ENCODE assay signal across 11 cellular contexts in genomic region chr5:88142801-88143692, GRCh38.
A peak's percentile ranks its signal among the peaks of the same experiment; 100 is the strongest.
DNase-seq lines count a peak whose midpoint lies in the region; ATAC-seq, FAIRE-seq and TF ChIP-seq lines count a peak whose summit lies in the region.
"Had no signal": no experiment of that assay in that cellular context is flagged by ENCODE, and none has a peak within 500 bp of the region (broad histone marks: within the 10 kb centered on the region; RNA-seq: fewer than 3 reads in every experiment).

No MANE protein-coding gene starts in this region.

- no peak overlapping the region for H4K8ac ChIP-seq in H9 (replicated peaks; ENCODE audit: insufficient read length, low read depth, low read length)

- TF ChIP-seq EP300 in stomach (IDR thresholded peaks at IDR 0.05) = no peak

- intact Hi-C loops in stomach (cut with DNase I; ENCODE audit: low total_unique reads) = no loop called here

- H3K4me3 ChIP-seq in astrocyte of the spinal cord (ENCODE audit: low read depth, low read length) (peak overlapping the region; percentile 53), keratinocyte (ENCODE audit: control insufficient read depth in 2 of 3, extremely low read depth in 1 of 3, insufficient read depth in 2 of 3, low read depth in 1 of 3, low read length in 3 of 3) (peak overlapping the region in 2 of 3 experiments; percentile 2 to 30), stomach (peak overlapping the region; percentile 46 to 52 (median 48))

- H3K27ac Mint-ChIP-seq in H9 = no peak overlapping the region
- H3K27ac Mint-ChIP-seq in activated T-helper 17 cell treated with anti-CD3 and anti-CD28 coated beads, Interleukin-2, amount 50 U/mL, for 72 hours = no peak overlapping the region
- H3K27ac Mint-ChIP-seq: activated naive CD4-positive, alpha-beta T cell treated with anti-CD3 and anti-CD28 coated beads for 36 hours had no signal

- no peak for ATAC-seq in activated T-helper 17 cell treated with anti-CD3 and anti-CD28 coated beads, Interleukin-2, amount 50 U/mL, for 72 hours (replicated peaks)
- ATAC-seq in HG03097 (IDR thresholded peaks at IDR 0.05; ENCODE audit: low FRiP score, unreplicated experiment) = no peak
- ATAC-seq: left colon had no signal

- no peak overlapping the region for H3K4ac ChIP-seq in H9 (ENCODE audit: low read depth, low read length)

- H3K23ac ChIP-seq in H9 (ENCODE audit: insufficient read length, low read depth, low read length) = no peak overlapping the region

- no peak overlapping the region for H2BK12ac ChIP-seq in H9 (ENCODE audit: insufficient read length, low read depth, low read length)

- TF ChIP-seq POLR2A in stomach (IDR thresholded peaks at IDR 0.05) = no peak

- H3K9me3 ChIP-seq in H9 (ENCODE audit: control insufficient read depth, low read depth, low read length) (no peaks in the 10 kb centered on the region), keratinocyte (ENCODE audit: control insufficient read depth, low read depth, low read length) (no peaks in the 10 kb centered on the region), stomach (peaks cover 0 to 4% (median 0%) of the 10 kb centered on the region in 4 donors)

- H3K27me3 ChIP-seq in H9 (ENCODE audit: insufficient read depth, low read length) = peaks cover 50% of the 10 kb centered on the region
- peaks cover 57% of the 10 kb centered on the region for H3K27me3 ChIP-seq in keratinocyte (ENCODE audit: control insufficient read depth, extremely low read depth, insufficient read depth, low read length)
- peaks cover 0 to 83% (median 38%) of the 10 kb centered on the region in 3 donors for H3K27me3 ChIP-seq in stomach

- peaks cover 4% of the 10 kb centered on the region; the same call in 1 of the 2 replicates for H3K4me1 ChIP-seq in H9 (ENCODE audit: insufficient read depth, low read length)
- H3K4me1 ChIP-seq in keratinocyte (ENCODE audit: control insufficient read depth, extremely low read depth, insufficient read depth, low read length) = peaks cover 18% of the 10 kb centered on the region
- H3K4me1 ChIP-seq in stomach = peaks cover 33 to 62% (median 49%) of the 10 kb centered on the region in 4 donors

- H2BK5ac ChIP-seq in H9 (ENCODE audit: insufficient read length, low read length) = no peak overlapping the region

- peak overlapping the region in 1 of 2 experiments; percentile 69; a peak in 3 of 5 replicates for H3K4me3 Mint-ChIP-seq in H9
- H3K4me3 Mint-ChIP-seq in activated T-helper 17 cell treated with anti-CD3 and anti-CD28 coated beads, Interleukin-2, amount 50 U/mL, for 72 hours = no peak overlapping the region

- WGBS in H9 (ENCODE audit: extremely low coverage, insufficient read length, low lambda C conversion rate) = no CpG with 5 or more reads among the region's 20 CpGs
- WGBS in stomach, 5 donors = 6 to 9% (median 7%) methylated on average over 20 of the region's 20 CpGs

- H3K79me2 ChIP-seq in H9 (ENCODE audit: insufficient read depth, low read length) = no peaks in the 10 kb centered on the region
- no peaks in the 10 kb centered on the region for H3K79me2 ChIP-seq in keratinocyte (ENCODE audit: control insufficient read depth, insufficient read depth, low read length)

- no peak overlapping the region for H3K18ac ChIP-seq in H9 (ENCODE audit: insufficient read length, low read depth, low read length)

- H3K23me2 ChIP-seq in H9 (ENCODE audit: insufficient read length, low read depth, low read length, poor library complexity, severe bottlenecking) = peaks cover 23% of the 10 kb centered on the region

- H3K9me3 Mint-ChIP-seq in H9 = no peaks in the 10 kb centered on the region; a peak in 2 of 5 replicates
- H3K9me3 Mint-ChIP-seq in activated T-helper 17 cell treated with anti-CD3 and anti-CD28 coated beads, Interleukin-2, amount 50 U/mL, for 72 hours = peaks cover 3% of the 10 kb centered on the region
- H3K9me3 Mint-ChIP-seq: activated naive CD4-positive, alpha-beta T cell treated with anti-CD3 and anti-CD28 coated beads for 36 hours had no signal

- no peak overlapping the region for H3K9ac ChIP-seq in H9 (ENCODE audit: extremely low read depth, insufficient read length, low read length)
- no peak overlapping the region for H3K9ac ChIP-seq in keratinocyte (ENCODE audit: control insufficient read depth, extremely low read depth, insufficient read depth, low read length)

- in situ Hi-C loops in astrocyte of the spinal cord (cut with HindIII; ENCODE audit: low sequenced_read_pairs) = loop anchor here (25.0 kb wide), 1 partner anchor 544 kb away; no protein-coding TSS in a partner anchor

- H4K91ac ChIP-seq in H9 (ENCODE audit: insufficient read length, low read depth, low read length) = no peak overlapping the region

- H3K56ac ChIP-seq in H9 (ENCODE audit: insufficient read length, low read depth, low read length) = no peak overlapping the region

- H3K27ac ChIP-seq in H9 (ENCODE audit: insufficient read length, low read depth, low read length) = no peak overlapping the region
- H3K27ac ChIP-seq in keratinocyte (ENCODE audit: control insufficient read depth, insufficient read depth, low read length) = no peak overlapping the region
- H3K27ac ChIP-seq in stomach = peak overlapping the region in 3 of 5 donors; percentile 7 to 25 (median 11)

- no peaks in the 10 kb centered on the region for H3K36me3 Mint-ChIP-seq in H9 (ENCODE audit: insufficient read depth in 1 of 3, low read depth in 3 of 3)
- no peaks in the 10 kb centered on the region for H3K36me3 Mint-ChIP-seq in activated T-helper 17 cell treated with anti-CD3 and anti-CD28 coated beads, Interleukin-2, amount 50 U/mL, for 72 hours (ENCODE audit: low read depth)

- no peaks in the 10 kb centered on the region for H3K9me1 ChIP-seq in keratinocyte (ENCODE audit: control insufficient read depth, extremely low read depth, insufficient read depth, low read length)

- H3K36me3 ChIP-seq in keratinocyte (ENCODE audit: control insufficient read depth in 2 of 2, extremely low read depth in 1 of 2, insufficient read depth in 2 of 2, low read length in 2 of 2) (no peaks in the 10 kb centered on the region), stomach (no peaks in the 10 kb centered on the region)

- no peak for FAIRE-seq in keratinocyte (lab: Jason Lieb, UNC)

- no peak overlapping the region for H2BK20ac ChIP-seq in H9 (ENCODE audit: low read depth, low read length, poor library complexity, severe bottlenecking)

- H2AK5ac ChIP-seq in H9 (ENCODE audit: insufficient read length, low read length) = no peak overlapping the region

- no peak overlapping the region for H2BK120ac ChIP-seq in H9 (ENCODE audit: low read depth, low read length, poor library complexity, severe bottlenecking)

- H2BK15ac ChIP-seq in H9 (ENCODE audit: low read depth, low read length) = no peak overlapping the region

- DNase-seq in H9 (no peak), astrocyte of the spinal cord (ENCODE audit: low read depth, low spot score) (peak; percentile 59), keratinocyte (ENCODE audit: low read depth, low spot score) (no peak), stomach (no peak), NCI-H2171 (lab: John Stamatoyannopoulos, UW) (no peak), NCI-H2196 (lab: John Stamatoyannopoulos, UW; ENCODE audit: unreplicated experiment) (no peak)
- DNase-seq: activated naive CD4-positive, alpha-beta T cell treated with anti-CD3 and anti-CD28 coated beads for 36 hours; SIG-M5 had no signal

- H3K79me1 ChIP-seq in H9 (ENCODE audit: insufficient read depth, low read depth, low read length, poor library complexity, severe bottlenecking) = no peaks in the 10 kb centered on the region

- peaks cover 16% of the 10 kb centered on the region for H3K27me3 Mint-ChIP-seq in H9 (ENCODE audit: low read depth)
- peaks cover 33% of the 10 kb centered on the region for H3K27me3 Mint-ChIP-seq in activated T-helper 17 cell treated with anti-CD3 and anti-CD28 coated beads, Interleukin-2, amount 50 U/mL, for 72 hours

- H2AFZ ChIP-seq in H9 (ENCODE audit: low read length) (no peak overlapping the region), keratinocyte (ENCODE audit: control insufficient read depth, low read length) (no peak overlapping the region)

- dilution Hi-C loops in keratinocyte (cut with MboI; ENCODE audit: extremely low pct_ligation_motif_present, low sequenced_read_pairs) = no loop called here

- no peak for TF ChIP-seq CTCF in H9 (conservative IDR thresholded peaks at IDR 0.05)
- no peak for TF ChIP-seq CTCF in astrocyte of the spinal cord (IDR thresholded peaks at IDR 0.05; ENCODE audit: low read depth, low read length)
- TF ChIP-seq CTCF in keratinocyte (optimal IDR thresholded peaks at IDR 0.05 in 1 of 3, IDR thresholded peaks at IDR 0.05 in 1 of 3, conservative IDR thresholded peaks at IDR 0.05 in 1 of 3; ENCODE audit: extremely low read depth in 1 of 3, insufficient read depth in 2 of 3, low read length in 3 of 3) = no peak
- no peak for TF ChIP-seq CTCF in stomach (IDR thresholded peaks at IDR 0.05)

- no peak overlapping the region for H3T11ph ChIP-seq in H9 (ENCODE audit: low read length)

- H4K20me1 ChIP-seq in H9 (ENCODE audit: control insufficient read depth, insufficient read depth, insufficient read length) (no peaks in the 10 kb centered on the region), keratinocyte (ENCODE audit: control insufficient read depth, extremely low read depth, insufficient read depth, low read length) (no peaks in the 10 kb centered on the region)

- H3K4me1 Mint-ChIP-seq in H9 = peaks cover 0 to 23% of the 10 kb centered on the region in 2 experiments; a peak in 3 of 4 replicates
- H3K4me1 Mint-ChIP-seq in activated T-helper 17 cell treated with anti-CD3 and anti-CD28 coated beads, Interleukin-2, amount 50 U/mL, for 72 hours = peaks cover 5% of the 10 kb centered on the region

- H4K5ac ChIP-seq in H9 (ENCODE audit: insufficient read length, low read depth, low read length) = no peak overlapping the region

- H3K4me2 ChIP-seq in H9 (ENCODE audit: insufficient read depth, insufficient read length, low read length) (peak overlapping the region; percentile 31), keratinocyte (ENCODE audit: control insufficient read depth, extremely low read depth, insufficient read depth, low read depth, low read length) (peak overlapping the region; percentile 79)

- no peak overlapping the region for H3K14ac ChIP-seq in H9 (ENCODE audit: insufficient read depth, low read length)

Comparison
In these comparisons a context has a peak if more than half of its experiments do, and no peak if none do; other contexts are left out.
1. H3K27ac ChIP-seq: peak in stomach (3 of 5); none in H9 (single experiment) and keratinocyte (single experiment).
2. Peak in every context shown above with its lines, with median percentiles within 50 percentile points of each other: H3K4me3 ChIP-seq.